8 cellular contexts compared by ENCODE assay signal in genomic region chr9:76810377-76810957, GRCh38. TPM values are rescaled to one million over a fixed set of nuclear protein-coding genes. Genes with fewer than 3 reads are reported as not detected.
DNase-seq lines count a peak whose midpoint lies in the region; ATAC-seq and TF ChIP-seq lines count a peak whose summit lies in the region.

No MANE protein-coding gene starts in this region.

- no peak for TF ChIP-seq POLR2A in sigmoid colon (IDR thresholded peaks at IDR 0.05)

- no peak for DNase-seq in AG04449 (ENCODE audit: low read depth, low spot score)
- DNase-seq in GM12864 (ENCODE audit: low read depth): peak; percentile 22
- peak; percentile 66 for DNase-seq in NCI-H2081 treated with DMSO at 0.1 percent for 48 hours (lab: John Stamatoyannopoulos, UW)
- peak; percentile 58 for DNase-seq in activated CD8-positive, alpha-beta T cell treated with anti-CD3 and anti-CD28 coated beads for 36 hours
- peak in 1 of 2 donors; percentile 25 for DNase-seq in heart right ventricle
- no peak for DNase-seq in sigmoid colon
- DNase-seq in effector CD8-positive, alpha-beta T cell (lab: John Stamatoyannopoulos, UW): no peak

- H3K4me3 Mint-ChIP-seq in activated CD8-positive, alpha-beta T cell treated with anti-CD3 and anti-CD28 coated beads for 36 hours: no peak overlapping the region

- no peaks in the 10 kb centered on the region for H3K9me3 ChIP-seq in heart right ventricle
- H3K9me3 ChIP-seq in sigmoid colon: no peaks in the 10 kb centered on the region

- H3K4me1 ChIP-seq in heart right ventricle (no peaks in the 10 kb centered on the region), sigmoid colon (peaks cover 0 to 36% (median 20%) of the 10 kb centered on the region in 4 donors)

- no peaks in the 10 kb centered on the region for H3K36me3 ChIP-seq in heart right ventricle
- peaks cover 0 to 10% (median 6%) of the 10 kb centered on the region in 4 donors for H3K36me3 ChIP-seq in sigmoid colon

- intact Hi-C loops in activated CD8-positive, alpha-beta T cell treated with anti-CD3 and anti-CD28 coated beads for 36 hours (cut with micrococcal nuclease): loop anchor here (2.0 to 5.0 kb wide), 3 partner anchors 177 to 342 kb away; no protein-coding TSS in a partner anchor
- intact Hi-C loops in heart right ventricle (cut with DNase I): loop anchor here (1.0 to 10.0 kb wide), 10 partner anchors 184 to 344 kb away; no protein-coding TSS in a partner anchor
- intact Hi-C loops in sigmoid colon (cut with DNase I): loop anchor here (2.0 kb wide), 2 partner anchors 96 to 178 kb away; partner anchors contain the start of gene PRUNE2

- CTCF ChIA-PET in AG04449 (lab: Yijun Ruan, JAX): interaction anchor here (0.6 to 10.5 kb wide), 22 partner anchors 9 to 347 kb away, joined by 3 to 298 read pairs (median 6); no protein-coding TSS in a partner anchor
- CTCF ChIA-PET in activated CD8-positive, alpha-beta T cell treated with anti-CD3 and anti-CD28 coated beads for 36 hours (lab: Charles Lee): interaction anchor here (0.6 to 2.0 kb wide), 12 partner anchors 9 to 340 kb away, joined by 3 to 7 read pairs (median 3); no protein-coding TSS in a partner anchor

- H3K27me3 ChIP-seq in heart right ventricle (peaks cover 0 to 37% (median 23%) of the 10 kb centered on the region in 7 donors), sigmoid colon (no peaks in the 10 kb centered on the region)

- POLR2A ChIA-PET in AG04449 (lab: Yijun Ruan, JAX): no interaction called here
- POLR2A ChIA-PET in activated CD8-positive, alpha-beta T cell treated with anti-CD3 and anti-CD28 coated beads for 36 hours (lab: Charles Lee): interaction anchor here (0.6 kb wide), 1 partner anchor 260 kb away, joined by 3 read pairs; no protein-coding TSS in a partner anchor

- H3K27ac Mint-ChIP-seq in activated CD8-positive, alpha-beta T cell treated with anti-CD3 and anti-CD28 coated beads for 36 hours: no peak overlapping the region

- H3K4me1 Mint-ChIP-seq in activated CD8-positive, alpha-beta T cell treated with anti-CD3 and anti-CD28 coated beads for 36 hours (ENCODE audit: low read depth): no peaks in the 10 kb centered on the region

- WGBS in heart right ventricle, 2 donors: 32 to 34% methylated on average over 2 of the region's 2 CpGs
- WGBS in sigmoid colon, 2 donors: 32 to 35% methylated on average over 2 of the region's 2 CpGs

- TF ChIP-seq CTCF in AG04449 (IDR thresholded peaks at IDR 0.05; ENCODE audit: insufficient read depth, low read length, missing control alignments): peak; percentile 81
- peak; percentile 87 for TF ChIP-seq CTCF in GM12864 (IDR thresholded peaks at IDR 0.05; ENCODE audit: low read depth, low read length, missing control alignments)
- peak; percentile 69 for TF ChIP-seq CTCF in activated CD8-positive, alpha-beta T cell treated with anti-CD3 and anti-CD28 coated beads for 36 hours (IDR thresholded peaks at IDR 0.05)
- TF ChIP-seq CTCF in heart right ventricle (IDR thresholded peaks at IDR 0.05): peak; percentile 36 to 80 (median 70)
- TF ChIP-seq CTCF in sigmoid colon (IDR thresholded peaks at IDR 0.05): peak; percentile 67 to 89 (median 81)

- TF ChIP-seq EP300 in sigmoid colon (IDR thresholded peaks at IDR 0.05): no peak

- no peaks in the 10 kb centered on the region for H3K9me3 Mint-ChIP-seq in activated CD8-positive, alpha-beta T cell treated with anti-CD3 and anti-CD28 coated beads for 36 hours

- H3K27me3 Mint-ChIP-seq in activated CD8-positive, alpha-beta T cell treated with anti-CD3 and anti-CD28 coated beads for 36 hours: peaks cover 17% of the 10 kb centered on the region

- no peaks in the 10 kb centered on the region for H3K36me3 Mint-ChIP-seq in activated CD8-positive, alpha-beta T cell treated with anti-CD3 and anti-CD28 coated beads for 36 hours (ENCODE audit: low read depth)

- H3K27ac ChIP-seq in heart right ventricle (no peak overlapping the region), sigmoid colon (peak overlapping the region; percentile 27 to 94 (median 49))

- ATAC-seq in HG02763 (IDR thresholded peaks at IDR 0.05; ENCODE audit: unreplicated experiment): peak; percentile 53
- no peak for ATAC-seq in activated CD8-positive, alpha-beta T cell treated with anti-CD3 and anti-CD28 coated beads for 36 hours
- peak in 6 of 8 donors; percentile 46 to 83 (median 58) for ATAC-seq in heart right ventricle

- H3K4me3 ChIP-seq in AG04449 (ENCODE audit: low read depth, low read length) (no peak overlapping the region), GM12864 (ENCODE audit: low read depth, low read length) (no peak overlapping the region), heart right ventricle (no peak overlapping the region), sigmoid colon (no peak overlapping the region)

RNA-seq across cellular contexts. Expression of gene PCA3, which starts 46.2 kb away (rescaled TPM):
- not detected for total RNA-seq in activated CD8-positive, alpha-beta T cell treated with anti-CD3 and anti-CD28 coated beads for 36 hours
- total RNA-seq in heart right ventricle (not detected), sigmoid colon (under 1 TPM in 2 of 4 donors, not detected in 2; under 0.01 to 0.28 TPM)
- polyA plus RNA-seq in heart right ventricle (under 1 TPM in 1 of 2 donors, not detected in 1; 0.01 TPM), sigmoid colon (under 1 TPM in 2 of 3 donors, not detected in 1; 0.60 to 0.79 TPM)

Comparison
In these comparisons a context has a peak if more than half of its experiments do, and no peak if none do; other contexts are left out.
1. DNase-seq: peak in GM12864 (single experiment), NCI-H2081 treated with DMSO at 0.1 percent for 48 hours (single experiment) and activated CD8-positive, alpha-beta T cell treated with anti-CD3 and anti-CD28 coated beads for 36 hours (single experiment); none in AG04449 (single experiment), sigmoid colon (single experiment) and effector CD8-positive, alpha-beta T cell (single experiment).
2. H3K27ac ChIP-seq: peak in sigmoid colon (4 of 4); none in heart right ventricle (0 of 10).
3. Peak in every context shown above with its lines, with median percentiles within 50 percentile points of each other: CTCF ChIP-seq.